ENCODE assay signal across 20 cellular contexts in the genomic region with DNA sequence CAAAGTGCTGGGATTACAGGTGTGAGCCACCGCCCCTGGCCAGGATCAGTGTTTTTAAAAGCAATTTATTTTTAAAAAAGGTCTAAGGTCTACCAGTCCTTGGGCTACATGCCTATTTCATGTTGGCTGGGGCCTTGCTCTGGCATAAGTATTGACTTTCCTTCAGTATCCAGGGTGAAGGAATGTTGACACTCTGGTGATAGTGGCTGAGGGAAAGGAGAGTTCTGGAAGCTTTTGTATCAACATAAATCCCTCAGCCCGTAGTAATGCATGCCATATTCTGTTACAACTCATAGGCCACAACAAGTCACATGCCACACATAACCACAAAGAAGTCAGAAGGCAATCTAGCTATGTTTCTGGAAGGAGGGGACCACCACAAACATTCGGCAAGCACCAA.
A peak's percentile ranks its signal among the peaks of the same experiment; 100 is the strongest.
DNase-seq lines count a peak whose midpoint lies in the region; ATAC-seq, FAIRE-seq and TF ChIP-seq lines count a peak whose summit lies in the region.
"Had no signal": no experiment of that assay in that cellular context is flagged by ENCODE, and none has a peak within 500 bp of the region (broad histone marks: within the 10 kb centered on the region; RNA-seq: fewer than 3 reads in every experiment).

No MANE protein-coding gene starts in this region.

- no peaks in the 10 kb centered on the region for H3K36me3 ChIP-seq in IMR-90 (ENCODE audit: control insufficient read depth, insufficient read depth, low read length)
- no peaks in the 10 kb centered on the region for H3K36me3 ChIP-seq in H1 (ENCODE audit: control insufficient read depth in 2 of 4, insufficient read depth in 4 of 4, low read length in 3 of 4)
- H3K36me3 ChIP-seq in pancreas, result no peaks in the 10 kb centered on the region
- H3K36me3 ChIP-seq: BE2C, BLaER1 had no signal

- H3K18ac ChIP-seq in IMR-90 (ENCODE audit: low read depth, low read length) (no peak overlapping the region), H1 (ENCODE audit: extremely low read depth, low read length) (no peak overlapping the region)

- H2BK20ac ChIP-seq in IMR-90 (ENCODE audit: low read depth, low read length) (no peak overlapping the region), H1 (ENCODE audit: low read length) (no peak overlapping the region)

- H2BK12ac ChIP-seq in H1 (ENCODE audit: low read depth, low read length), result no peak overlapping the region

- 100% methylated on average over 1 of the region's 3 CpGs; no CpG with 5 or more reads in 1 of the 2 experiments for WGBS in IMR-90 (ENCODE audit: extremely low coverage in 2 of 2, insufficient read length in 1 of 2), 2 experiments
- 93% methylated on average over 3 of the region's 3 CpGs; no CpG with 5 or more reads in 1 of the 2 experiments for WGBS in H1 (ENCODE audit: extremely low coverage in 1 of 2, insufficient coverage in 1 of 2, insufficient read length in 1 of 2, insufficient replicate concordance in 2 of 2, low coverage in 1 of 2, low lambda C conversion rate in 2 of 2, missing lambda C conversion rate in 1 of 2), 2 experiments
- WGBS in pancreas, 2 donors, result 36 to 38% methylated on average over 3 of the region's 3 CpGs

- no peak overlapping the region for H4K8ac ChIP-seq in IMR-90 (ENCODE audit: low read depth in 2 of 2, low read length in 2 of 2)
- no peak overlapping the region for H4K8ac ChIP-seq in H1 (ENCODE audit: extremely low read depth, insufficient read depth, low read length)

- H4K91ac ChIP-seq in IMR-90 (ENCODE audit: insufficient read depth, low read depth, low read length), result no peak overlapping the region
- H4K91ac ChIP-seq in H1 (replicated peaks; ENCODE audit: insufficient read length, low read length), result peak overlapping the region; percentile 55

- no peak overlapping the region for H2AK9ac ChIP-seq in IMR-90 (replicated peaks; ENCODE audit: low read depth, low read length, poor library complexity)

- TF ChIP-seq EP300 in H1 (IDR thresholded peaks at IDR 0.05; ENCODE audit: borderline replicate concordance in 1 of 2, low read depth in 2 of 2, low read length in 2 of 2), result no peak

- FAIRE-seq in H1 (lab: Jason Lieb, UNC) (no peak), pancreas (lab: Jason Lieb, UNC) (no peak), urothelium cell line (lab: Jason Lieb, UNC) (no peak), GM19239 (lab: Jason Lieb, UNC) (no peak)
- FAIRE-seq: A549, G401.6, GM12891 had no signal

- in situ Hi-C loops in IMR-90 (cut with MboI; ENCODE audit: low sequenced_read_pairs), result loop anchor here (25.0 kb wide), 1 partner anchor 1723 kb away; no protein-coding TSS in a partner anchor

- intact Hi-C loops in IMR-90 (cut with micrococcal nuclease), result loop anchor here (10.0 kb wide), 1 partner anchor 1331 kb away; no protein-coding TSS in a partner anchor
- intact Hi-C loops in pancreas (cut with DNase I), result no loop called here

- TF ChIP-seq RAD21 in IMR-90 (IDR thresholded peaks at IDR 0.05; ENCODE audit: low read length), result no peak
- TF ChIP-seq RAD21 in H1 (IDR thresholded peaks at IDR 0.05 in 1 of 2, conservative IDR thresholded peaks at IDR 0.05 in 1 of 2; ENCODE audit: low read depth in 2 of 2, low read length in 2 of 2), result no peak

- no peaks in the 10 kb centered on the region for H3K79me2 ChIP-seq in H1 (ENCODE audit: control insufficient read depth in 1 of 2, insufficient read depth in 2 of 2, low read length in 2 of 2)

- H4K20me1 ChIP-seq in IMR-90 (ENCODE audit: insufficient read depth, low read length), result no peaks in the 10 kb centered on the region
- H4K20me1 ChIP-seq in H1 (replicated peaks in 1 of 2; ENCODE audit: control insufficient read depth in 1 of 2, insufficient read depth in 2 of 2, low read length in 2 of 2), result no peaks in the 10 kb centered on the region
- H4K20me1 ChIP-seq: BLaER1 had no signal

- TF ChIP-seq POLR2A in IMR-90 (IDR thresholded peaks at IDR 0.05; ENCODE audit: low read depth, low read length) (no peak), H1 (IDR thresholded peaks at IDR 0.05; ENCODE audit: control extremely low read depth in 1 of 2, low read depth in 2 of 2, low read length in 2 of 2) (no peak)

- H3K27me3 ChIP-seq in IMR-90 (ENCODE audit: control insufficient read depth, insufficient read depth, low read length), result no peaks in the 10 kb centered on the region
- peaks cover 0 to 1% (median 0%) of the 10 kb centered on the region in 4 experiments; a peak in 1 of 7 replicates for H3K27me3 ChIP-seq in H1 (replicated peaks in 1 of 4; ENCODE audit: control insufficient read depth in 3 of 4, extremely low read depth in 1 of 4, insufficient read depth in 3 of 4, low read length in 3 of 4)
- H3K27me3 ChIP-seq in pancreas, result no peaks in the 10 kb centered on the region
- H3K27me3 ChIP-seq: BE2C, BLaER1 had no signal

- H3K4me1 ChIP-seq in IMR-90 (ENCODE audit: control insufficient read depth, insufficient read depth, low read length) (no peaks in the 10 kb centered on the region), H1 (replicated peaks in 1 of 4; ENCODE audit: control insufficient read depth in 3 of 4, insufficient read depth in 4 of 4, low read length in 3 of 4) (no peaks in the 10 kb centered on the region), pancreas (no peaks in the 10 kb centered on the region)
- H3K4me1 ChIP-seq: A549, BE2C, BLaER1 had no signal

- TF ChIP-seq CTCF in IMR-90 (conservative IDR thresholded peaks at IDR 0.05; ENCODE audit: low read depth, low read length), result no peak
- TF ChIP-seq CTCF in H1 (IDR thresholded peaks at IDR 0.05; ENCODE audit: control extremely low read depth in 1 of 3, insufficient read depth in 1 of 3, low read depth in 1 of 3, low read length in 3 of 3), result no peak
- no peak for TF ChIP-seq CTCF in pancreas (IDR thresholded peaks at IDR 0.05)

- CTCF ChIA-PET in IMR-90 (lab: Yijun Ruan, JAX) (no interaction called here), H1 (lab: Charles Lee; ENCODE audit: partially characterized antibody) (no interaction called here)

- H3K14ac ChIP-seq in IMR-90 (replicated peaks; ENCODE audit: low read depth, low read length) (no peak overlapping the region), H1 (ENCODE audit: insufficient read length) (no peak overlapping the region)

- H3K27ac ChIP-seq in IMR-90 (ENCODE audit: insufficient read depth, low read length) (no peak overlapping the region), H1 (ENCODE audit: low read depth, low read length) (no peak overlapping the region), pancreas (no peak overlapping the region)
- H3K27ac ChIP-seq: A549, BLaER1 had no signal

- H3K4ac ChIP-seq in IMR-90 (ENCODE audit: low read depth, low read length) (no peak overlapping the region), H1 (replicated peaks; ENCODE audit: insufficient read length, low read depth, low read length) (no peak overlapping the region)

- no peaks in the 10 kb centered on the region for H3K79me1 ChIP-seq in IMR-90 (ENCODE audit: low read depth in 1 of 2, low read length in 2 of 2)
- H3K79me1 ChIP-seq in H1 (ENCODE audit: low read depth, low read length), result no peaks in the 10 kb centered on the region

- H2BK15ac ChIP-seq in IMR-90 (ENCODE audit: low read depth, low read length), result no peak overlapping the region
- H2BK15ac ChIP-seq in H1 (ENCODE audit: low read length), result no peak overlapping the region

- H3K4me2 ChIP-seq in IMR-90 (ENCODE audit: low read depth, low read length) (no peak overlapping the region), H1 (ENCODE audit: insufficient read depth in 1 of 2, low read depth in 2 of 2, low read length in 2 of 2) (no peak overlapping the region)
- H3K4me2 ChIP-seq: A549, BLaER1 had no signal

- no peak overlapping the region for H3K23ac ChIP-seq in IMR-90 (ENCODE audit: low read depth, low read length)
- no peak overlapping the region for H3K23ac ChIP-seq in H1 (ENCODE audit: insufficient read length)

- DNase-seq in AG08396 (ENCODE audit: low spot score) (peak; percentile 39), IMR-90 (peak; percentile 28), H1 (ENCODE audit: low read depth in 1 of 2, low spot score in 2 of 2) (no peak), pancreas (peak in 2 of 6 donors; percentile 24 to 34), urothelium cell line (ENCODE audit: low spot score) (no peak), HCEC 1CT (no peak), 8988T (no peak), GM19239 (ENCODE audit: insufficient read length, low spot score) (no peak)
- DNase-seq: BE2C; C1 segment of cervical spinal cord; CD4-positive, alpha-beta memory T cell; CD4-positive, CD25-positive, alpha-beta regulatory T cell; CD8-positive, alpha-beta memory T cell; COR-L47; DMS79 treated with DMSO at 0.1 percent for 48 hours; GF-D8 had no signal

- POLR2A ChIA-PET in IMR-90 (lab: Charles Lee; ENCODE audit: unreplicated experiment), result no interaction called here
- POLR2A ChIA-PET in H1 (lab: Charles Lee; ENCODE audit: partially characterized antibody), result no interaction called here

- H3K9me3 ChIP-seq in IMR-90 (ENCODE audit: control insufficient read depth, insufficient read depth, low read length) (no peaks in the 10 kb centered on the region), H1 (ENCODE audit: insufficient read depth in 2 of 2, low read depth in 1 of 2, low read length in 1 of 2) (no peaks in the 10 kb centered on the region), pancreas (no peaks in the 10 kb centered on the region)
- H3K9me3 ChIP-seq: A549, BE2C, BLaER1 had no signal

- no TSS peak for BruUV-seq in IMR-90 (replicated peaks; lab: Mats Ljungman, UMichigan)

- H3K56ac ChIP-seq in IMR-90 (ENCODE audit: extremely low read depth, insufficient read depth, low read length) (no peak overlapping the region), H1 (replicated peaks; ENCODE audit: insufficient read length, low read depth, low read length) (no peak overlapping the region)

- H3K9ac ChIP-seq in IMR-90 (ENCODE audit: low read depth, low read length) (no peak overlapping the region), H1 (replicated peaks in 1 of 4; ENCODE audit: extremely low read depth in 1 of 4, low read depth in 3 of 4, low read length in 3 of 4) (no peak overlapping the region)
- H3K9ac ChIP-seq: BLaER1 had no signal

- H2BK120ac ChIP-seq in IMR-90 (ENCODE audit: low read depth, low read length) (no peak overlapping the region), H1 (replicated peaks; ENCODE audit: low read depth, low read length) (no peak overlapping the region)

- H3K4me3 ChIP-seq in IMR-90 (ENCODE audit: insufficient read depth, low read depth, low read length), result no peak overlapping the region
- no peak overlapping the region for H3K4me3 ChIP-seq in H1 (ENCODE audit: extremely low read depth in 1 of 4, insufficient read depth in 2 of 4, low read depth in 3 of 4, low read length in 4 of 4)
- H3K4me3 ChIP-seq in pancreas, result no peak overlapping the region
- H3K4me3 ChIP-seq: A549, BLaER1 had no signal

- H4K5ac ChIP-seq in IMR-90 (ENCODE audit: low read depth, low read length) (no peak overlapping the region), H1 (ENCODE audit: insufficient read length, low read depth, low read length) (no peak overlapping the region)

- no peaks in the 10 kb centered on the region for H3K9me1 ChIP-seq in IMR-90 (ENCODE audit: insufficient read depth, low read length)

- no peak overlapping the region for H2BK5ac ChIP-seq in IMR-90 (ENCODE audit: low read depth, low read length, poor library complexity, severe bottlenecking)
- no peak overlapping the region for H2BK5ac ChIP-seq in H1 (ENCODE audit: low read depth, low read length)

- dilution Hi-C loops in IMR-90 (cut with HindIII; ENCODE audit: low sequenced_read_pairs, unreplicated experiment), result no loop called here

- H2AFZ ChIP-seq in IMR-90 (replicated peaks; ENCODE audit: low read length, poor library complexity) (no peak overlapping the region), H1 (ENCODE audit: low read length) (no peak overlapping the region)

- ATAC-seq in IMR-90 (ENCODE audit: low read depth) (peak; percentile 54), pancreas (peak; percentile 59 to 92 (median 74))
- ATAC-seq: A549 had no signal

- no peak overlapping the region for H2AK5ac ChIP-seq in IMR-90 (ENCODE audit: low read depth, low read length)
- no peak overlapping the region for H2AK5ac ChIP-seq in H1 (ENCODE audit: low read depth, low read length)

- H3K23me2 ChIP-seq in H1 (ENCODE audit: low read depth, low read length), result no peaks in the 10 kb centered on the region

Comparison
In these comparisons a context has a peak if more than half of its experiments do, and no peak if none do; other contexts are left out.
1. DNase-seq: peak in AG08396 (single experiment) and IMR-90 (single experiment); none in H1 (0 of 2), urothelium cell line (single experiment), HCEC 1CT (single experiment), 8988T (single experiment) and GM19239 (single experiment).